8 cellular contexts compared by ENCODE assay signal in genomic region chr12:124456652-124457152, GRCh38.
DNase-seq lines count a peak whose midpoint lies in the region; ATAC-seq, FAIRE-seq and TF ChIP-seq lines count a peak whose summit lies in the region.

No MANE protein-coding gene starts in this region.

- peak; percentile 82 for DNase-seq in GM13976 (ENCODE audit: low spot score)
- no peak for DNase-seq in Karpas-422
- DNase-seq in K562 (ENCODE audit: extremely low read depth in 1 of 4, low spot score in 3 of 4), result no peak
- no peak for DNase-seq in hepatic stellate cell (ENCODE audit: low spot score)
- DNase-seq in LoVo (ENCODE audit: low spot score), result no peak

- H4K20me1 ChIP-seq in Karpas-422 (ENCODE audit: insufficient read depth, low read depth, low read length) (no peaks in the 10 kb centered on the region; the same call in none of the 2 replicates), K562 (replicated peaks; ENCODE audit: control insufficient read depth, insufficient read depth, low read length) (0 out of 2 replicates have a peak, but pooled peaks cover 5% of the 10 kb centered on the region)

- no peak for ATAC-seq in K562
- no peak for ATAC-seq in GM21825 (IDR thresholded peaks at IDR 0.05; ENCODE audit: unreplicated experiment)
- no peak for ATAC-seq in HG02623 (IDR thresholded peaks at IDR 0.05; ENCODE audit: unreplicated experiment)

- peak overlapping the region; percentile 44 for H3K27ac ChIP-seq in Karpas-422 (ENCODE audit: low read length)
- H3K27ac ChIP-seq in K562 (ENCODE audit: extremely low read depth, low read depth, low read length), result no peak overlapping the region
- H3K27ac ChIP-seq in skeletal muscle tissue (ENCODE audit: low read depth, low read length), result peak overlapping the region; percentile 95

- H3K9me1 ChIP-seq in K562 (ENCODE audit: control insufficient read depth, insufficient read depth, low read length), result peaks cover 4% of the 10 kb centered on the region

- H3K79me2 ChIP-seq in Karpas-422 (ENCODE audit: low read length) (peaks cover 55% of the 10 kb centered on the region), K562 (ENCODE audit: control insufficient read depth, insufficient read depth, low read length) (no peaks in the 10 kb centered on the region)

- no peaks in the 10 kb centered on the region for H3K9me3 ChIP-seq in Karpas-422 (ENCODE audit: low read length)
- no peaks in the 10 kb centered on the region for H3K9me3 ChIP-seq in K562 (replicated peaks; ENCODE audit: control insufficient read depth, insufficient read depth, low read depth, low read length)
- H3K9me3 ChIP-seq in skeletal muscle tissue (ENCODE audit: control insufficient read depth in 3 of 3, low read length in 3 of 3), result peaks cover 0 to 2% (median 0%) of the 10 kb centered on the region in 3 donors

- no peak for FAIRE-seq in K562 (lab: Jason Lieb, UNC)

- no peak for TF ChIP-seq POLR2A in K562 (conservative IDR thresholded peaks at IDR 0.05)

- H3K9ac ChIP-seq in Karpas-422 (ENCODE audit: low read length), result no peak overlapping the region
- no peak overlapping the region for H3K9ac ChIP-seq in K562 (ENCODE audit: insufficient read depth in 1 of 2, low read depth in 2 of 2, low read length in 2 of 2)
- peak overlapping the region; percentile 20 to 80 (median 78) for H3K9ac ChIP-seq in skeletal muscle tissue (ENCODE audit: low read depth in 1 of 3, low read length in 3 of 3)

- H3K9me2 ChIP-seq in Karpas-422 (replicated peaks; ENCODE audit: insufficient read depth, low read length), result no peaks in the 10 kb centered on the region

- H3K36me3 ChIP-seq in Karpas-422 (ENCODE audit: insufficient read depth, low read length), result 0 out of 2 replicates have a peak, but pooled peaks cover 5% of the 10 kb centered on the region
- H3K36me3 ChIP-seq in K562 (ENCODE audit: control insufficient read depth, insufficient read depth, low read length), result peaks cover 23% of the 10 kb centered on the region; the same call in 2 of the 3 replicates
- H3K36me3 ChIP-seq in skeletal muscle tissue (ENCODE audit: control insufficient read depth in 3 of 3, insufficient read depth in 3 of 3, low read length in 3 of 3), result peaks cover 15 to 33% (median 23%) of the 10 kb centered on the region in 3 donors

- H3K4me2 ChIP-seq in Karpas-422 (ENCODE audit: low read depth, low read length, poor library complexity, severe bottlenecking) (no peak overlapping the region), K562 (ENCODE audit: insufficient read depth, low read length) (no peak overlapping the region)

- intact Hi-C loops in K562 (cut with micrococcal nuclease), result no loop called here

- H3K27me3 ChIP-seq in Karpas-422 (ENCODE audit: low read length) (no peaks in the 10 kb centered on the region), K562 (ENCODE audit: control insufficient read depth in 2 of 2, insufficient read depth in 2 of 2, low read length in 2 of 2) (no peaks in the 10 kb centered on the region), skeletal muscle tissue (ENCODE audit: control insufficient read depth in 3 of 3, insufficient read depth in 3 of 3, low read length in 3 of 3) (no peaks in the 10 kb centered on the region)

- no peak for TF ChIP-seq EP300 in K562 (IDR thresholded peaks at IDR 0.05; ENCODE audit: low read length)

- BruUV-seq in K562 (replicated peaks; lab: Mats Ljungman, UMichigan), result no TSS peak

- 94% methylated on average over 11 of the region's 31 CpGs for WGBS in K562 (ENCODE audit: insufficient coverage, low coverage, missing lambda C conversion rate)

- POLR2A ChIA-PET in K562 (lab: Yijun Ruan, JAX), result no interaction called here

- no peak overlapping the region for H2AFZ ChIP-seq in Karpas-422 (ENCODE audit: low read length)
- H2AFZ ChIP-seq in K562 (ENCODE audit: low read depth, low read length), result no peak overlapping the region

- in situ Hi-C loops in GM13976 (cut with MboI; ENCODE audit: low sequenced_read_pairs, unreplicated experiment), result no loop called here
- in situ Hi-C loops in K562 (cut with MboI), result no loop called here

- no peak for TF ChIP-seq RAD21 in K562 (CRISPR knock-in tag; conservative IDR thresholded peaks at IDR 0.05 in 1 of 2, IDR thresholded peaks at IDR 0.05 in 1 of 2)

- H3K4me1 ChIP-seq in Karpas-422 (ENCODE audit: low read length) (peaks cover 62% of the 10 kb centered on the region), K562 (replicated peaks in 1 of 2; ENCODE audit: control insufficient read depth in 2 of 2, insufficient read depth in 2 of 2, low read length in 2 of 2) (peaks cover 0 to 39% of the 10 kb centered on the region in 2 experiments; a peak in 2 of 5 replicates), skeletal muscle tissue (ENCODE audit: control insufficient read depth in 3 of 3, insufficient read depth in 3 of 3, low read length in 3 of 3) (peaks cover 57 to 73% (median 63%) of the 10 kb centered on the region in 3 donors)

- CTCF ChIA-PET in K562 (lab: Yijun Ruan, JAX; ENCODE audit: low intra/inter-chr PET ratio), result no interaction called here

- TF ChIP-seq CTCF in GM13976 (IDR thresholded peaks at IDR 0.05; ENCODE audit: borderline replicate concordance, control extremely low read depth, extremely low read depth, insufficient read depth, missing control alignments), result no peak
- TF ChIP-seq CTCF in K562 (IDR thresholded peaks at IDR 0.05 in 2 of 3, conservative IDR thresholded peaks at IDR 0.05 in 1 of 3; ENCODE audit: insufficient read depth in 2 of 3, low read depth in 1 of 3, low read length in 3 of 3), result no peak

- H3K4me3 ChIP-seq in Karpas-422 (ENCODE audit: low read length) (no peak overlapping the region), K562 (no peak overlapping the region), skeletal muscle tissue (ENCODE audit: low read length in 3 of 3) (peak overlapping the region in 1 of 3 donors; percentile 35)

TF ChIP-seq in K562, 482 proteins besides CTCF, POLR2A, EP300 and RAD21:
- TF ChIP-seq MCM3 (IDR thresholded peaks at IDR 0.05) (no peak), ZBTB33 (CRISPR knock-in tag; IDR thresholded peaks at IDR 0.05) (peak; percentile 85)

Comparison
In these comparisons a context has a peak if more than half of its experiments do, and no peak if none do; other contexts are left out.
1. H3K9ac ChIP-seq: peak in skeletal muscle tissue (3 of 3); none in Karpas-422 (single experiment) and K562 (0 of 2).